21 cellular contexts compared by ENCODE assay signal in the genomic region with DNA sequence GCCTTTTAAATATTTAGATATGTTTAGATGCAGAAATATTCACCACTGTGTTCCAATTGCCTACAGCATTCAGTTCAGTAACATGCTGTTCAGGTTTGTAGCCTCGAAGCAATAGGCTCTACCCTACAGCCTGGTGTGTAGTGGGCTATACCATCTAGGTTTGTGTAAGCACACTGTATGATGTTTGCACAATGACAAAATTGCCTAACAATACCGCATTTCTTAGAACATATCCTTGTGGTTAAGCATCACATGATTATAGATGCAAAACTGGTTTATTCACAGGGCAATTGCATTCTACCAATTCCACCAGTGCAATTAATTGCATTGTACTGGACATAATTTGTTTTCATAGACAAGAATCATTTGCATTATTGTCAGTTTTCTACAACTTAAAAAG. TPM values are rescaled to one million over a fixed set of nuclear protein-coding genes. Genes with fewer than 3 reads are reported as not detected.
DNase-seq lines count a peak whose midpoint lies in the region; ATAC-seq and TF ChIP-seq lines count a peak whose summit lies in the region.
"Had no signal": no experiment of that assay in that cellular context is flagged by ENCODE, and none has a peak within 500 bp of the region (broad histone marks: within the 10 kb centered on the region; RNA-seq: fewer than 3 reads in every experiment).

No MANE protein-coding gene starts in this region.

- H3K27ac ChIP-seq in breast epithelium (no peak overlapping the region), upper lobe of right lung (no peak overlapping the region)
- H3K27ac ChIP-seq: coronary artery, heart left ventricle, prostate gland had no signal

- DNase-seq in MCF 10A (ENCODE audit: unreplicated experiment) (peak; percentile 60), breast epithelium (ENCODE audit: low spot score in 2 of 2) (no peak), SIG-M5 treated with dmso at 0.1 percent for 504 hours (lab: John Stamatoyannopoulos, UW; ENCODE audit: unreplicated experiment) (peak; percentile 91), fibroblast of gingiva (ENCODE audit: low read depth) (peak; percentile 37), upper lobe of right lung (no peak), DMS 273 treated with DMSO at 0.1 percent for 48 hours (lab: John Stamatoyannopoulos, UW) (no peak)
- no peak for DNase-seq in stimulated activated naive CD4-positive, alpha-beta T cell (lab: John Stamatoyannopoulos, UW)
- DNase-seq: 8988T; activated CD4-positive, alpha-beta T cell treated with anti-CD3 and anti-CD28 coated beads, Interleukin-2, amount 10 ng/mL, durations not matched to agents 24 days and 14 days; activated naive CD4-positive, alpha-beta T cell treated with anti-CD3 and anti-CD28 coated beads for 36 hours; heart left ventricle; KBM-7; NCI-H146; NCI-H2227 treated with DMSO at 0.1 percent for 48 hours; stimulated activated naive CD4-positive, alpha-beta T cell treated with Interleukin-2 at 50 U/mL for 16 hours had no signal

- no peaks in the 10 kb centered on the region for H3K27me3 Mint-ChIP-seq in MCF 10A (ENCODE audit: insufficient read depth, unreplicated experiment)
- H3K27me3 Mint-ChIP-seq: type B pancreatic cell had no signal

- ATAC-seq in upper lobe of right lung (peak; percentile 76), HG03039 (IDR thresholded peaks at IDR 0.05; ENCODE audit: unreplicated experiment) (no peak)
- ATAC-seq: heart left ventricle had no signal

- POLR2A ChIA-PET in MCF 10A (lab: Yijun Ruan, JAX), result interaction anchor here (0.6 kb wide), 3 partner anchors 8 to 391 kb away, joined by 3 read pairs; no protein-coding TSS in a partner anchor

- no peaks in the 10 kb centered on the region for H3K9me3 Mint-ChIP-seq in MCF 10A (ENCODE audit: unreplicated experiment)
- H3K9me3 Mint-ChIP-seq: activated naive CD4-positive, alpha-beta T cell treated with anti-CD3 and anti-CD28 coated beads for 36 hours had no signal

- peaks cover 6% of the 10 kb centered on the region for H3K4me1 Mint-ChIP-seq in MCF 10A (ENCODE audit: insufficient read depth, unreplicated experiment)
- H3K4me1 Mint-ChIP-seq: activated CD4-positive, alpha-beta T cell treated with anti-CD3 and anti-CD28 coated beads, Interleukin-2, amount 10 ng/mL, durations not matched to agents 24 days and 14 days; nephron had no signal

- TF ChIP-seq CTCF in MCF 10A (IDR thresholded peaks at IDR 0.05; ENCODE audit: unreplicated experiment), result no peak
- TF ChIP-seq CTCF in breast epithelium (IDR thresholded peaks at IDR 0.05), result no peak
- TF ChIP-seq CTCF in upper lobe of right lung (IDR thresholded peaks at IDR 0.05), result no peak

- H3K36me3 ChIP-seq in breast epithelium (no peaks in the 10 kb centered on the region), upper lobe of right lung (no peaks in the 10 kb centered on the region)
- H3K36me3 ChIP-seq: heart left ventricle, prostate gland had no signal

- H3K27me3 ChIP-seq in breast epithelium (no peaks in the 10 kb centered on the region), upper lobe of right lung (no peaks in the 10 kb centered on the region)
- H3K27me3 ChIP-seq: heart left ventricle had no signal

- no TSS peak for BruUV-seq in MCF 10A (replicated peaks; lab: Mats Ljungman, UMichigan)

- H3K4me3 Mint-ChIP-seq in MCF 10A (ENCODE audit: unreplicated experiment), result no peak overlapping the region
- H3K4me3 Mint-ChIP-seq: activated CD4-positive, alpha-beta T cell treated with anti-CD3 and anti-CD28 coated beads, Interleukin-2, amount 10 ng/mL, durations not matched to agents 24 days and 14 days; activated naive CD4-positive, alpha-beta T cell treated with anti-CD3 and anti-CD28 coated beads for 36 hours; nephron; type B pancreatic cell had no signal

- H3K27ac Mint-ChIP-seq in MCF 10A (ENCODE audit: low read depth, unreplicated experiment), result no peak overlapping the region
- H3K27ac Mint-ChIP-seq: activated CD4-positive, alpha-beta T cell treated with anti-CD3 and anti-CD28 coated beads, Interleukin-2, amount 10 ng/mL, durations not matched to agents 24 days and 14 days; activated naive CD4-positive, alpha-beta T cell treated with anti-CD3 and anti-CD28 coated beads for 36 hours; nephron; type B pancreatic cell had no signal

- intact Hi-C loops in MCF 10A (cut with micrococcal nuclease) (no loop called here), breast epithelium (cut with DNase I; ENCODE audit: low total_unique reads) (no loop called here), upper lobe of right lung (cut with DNase I) (no loop called here)

- H3K4me3 ChIP-seq in breast epithelium, result no peak overlapping the region
- no peak overlapping the region for H3K4me3 ChIP-seq in upper lobe of right lung
- H3K4me3 ChIP-seq: coronary artery, heart left ventricle, prostate gland had no signal

- CTCF ChIA-PET in MCF 10A (lab: Yijun Ruan, JAX), result interaction anchor here (1.1 to 1.4 kb wide), 3 partner anchors 28 to 726 kb away, joined by 3 to 4 read pairs (median 3); no protein-coding TSS in a partner anchor

- H3K36me3 Mint-ChIP-seq in MCF 10A (ENCODE audit: insufficient read depth, unreplicated experiment), result no peaks in the 10 kb centered on the region
- H3K36me3 Mint-ChIP-seq: type B pancreatic cell had no signal

- TF ChIP-seq POLR2A in breast epithelium (IDR thresholded peaks at IDR 0.05), result no peak

- H3K9me3 ChIP-seq in breast epithelium (no peaks in the 10 kb centered on the region), upper lobe of right lung (no peaks in the 10 kb centered on the region)
- H3K9me3 ChIP-seq: prostate gland had no signal

- no peaks in the 10 kb centered on the region for H3K4me1 ChIP-seq in breast epithelium
- H3K4me1 ChIP-seq in upper lobe of right lung, result no peaks in the 10 kb centered on the region
- H3K4me1 ChIP-seq: prostate gland had no signal

RNA-seq across cellular contexts. Expression of a gene that starts 7.9 kb away (rescaled TPM):
- not detected in 2 replicates for total RNA-seq in MCF 10A (2022)
- total RNA-seq in breast epithelium, result 1 to 10 TPM in 1 of 3 donors, under 1 TPM in 2; 0.15 to 2.9 (median 0.33) TPM
- 0.87 TPM for total RNA-seq in upper lobe of right lung
- total RNA-seq: activated CD4-positive, alpha-beta T cell treated with anti-CD3 and anti-CD28 coated beads, Interleukin-2, amount 10 ng/mL, durations not matched to agents 24 days and 14 days; activated naive CD4-positive, alpha-beta T cell treated with anti-CD3 and anti-CD28 coated beads for 36 hours; astrocyte had no signal

Comparison
In these comparisons a context has a peak if more than half of its experiments do, and no peak if none do; other contexts are left out.
1. DNase-seq: peak in MCF 10A (single experiment), SIG-M5 treated with dmso at 0.1 percent for 504 hours (single experiment) and fibroblast of gingiva (single experiment); none in breast epithelium (0 of 2), upper lobe of right lung (single experiment), stimulated activated naive CD4-positive, alpha-beta T cell (0 of 6) and DMS 273 treated with DMSO at 0.1 percent for 48 hours (single experiment).